1 cellular context compared by ENCODE assay signal in genomic region chr6:27514906-27515495, GRCh38.
TF ChIP-seq lines count a peak whose summit lies in the region.

No MANE protein-coding gene starts in this region.

TF ChIP-seq in WTC11, 78 proteins besides CTCF, POLR2A, EP300 and RAD21 (continued from another document):
- TF ChIP-seq ATF3 (CRISPR knock-in tag; conservative IDR thresholded peaks at IDR 0.05) (no peak), ZNF281 (CRISPR knock-in tag; IDR thresholded peaks at IDR 0.05) (no peak), GRHL2 (CRISPR knock-in tag; IDR thresholded peaks at IDR 0.05; ENCODE audit: insufficient replicate concordance, severe bottlenecking) (no peak), TP53 (CRISPR knock-in tag; IDR thresholded peaks at IDR 0.05) (no peak), RORB (CRISPR knock-in tag; IDR thresholded peaks at IDR 0.05) (no peak), NFATC4 (CRISPR knock-in tag; IDR thresholded peaks at IDR 0.05) (no peak), FOXK1 (CRISPR knock-in tag; IDR thresholded peaks at IDR 0.05) (no peak), NR3C1 (CRISPR knock-in tag; conservative IDR thresholded peaks at IDR 0.05; ENCODE audit: low read depth) (no peak), TCF7 (CRISPR knock-in tag; IDR thresholded peaks at IDR 0.05; ENCODE audit: low read depth) (no peak), ERG (CRISPR knock-in tag; IDR thresholded peaks at IDR 0.05) (no peak)
